ENCODE assay signal across 8 cellular contexts in the genomic region with DNA sequence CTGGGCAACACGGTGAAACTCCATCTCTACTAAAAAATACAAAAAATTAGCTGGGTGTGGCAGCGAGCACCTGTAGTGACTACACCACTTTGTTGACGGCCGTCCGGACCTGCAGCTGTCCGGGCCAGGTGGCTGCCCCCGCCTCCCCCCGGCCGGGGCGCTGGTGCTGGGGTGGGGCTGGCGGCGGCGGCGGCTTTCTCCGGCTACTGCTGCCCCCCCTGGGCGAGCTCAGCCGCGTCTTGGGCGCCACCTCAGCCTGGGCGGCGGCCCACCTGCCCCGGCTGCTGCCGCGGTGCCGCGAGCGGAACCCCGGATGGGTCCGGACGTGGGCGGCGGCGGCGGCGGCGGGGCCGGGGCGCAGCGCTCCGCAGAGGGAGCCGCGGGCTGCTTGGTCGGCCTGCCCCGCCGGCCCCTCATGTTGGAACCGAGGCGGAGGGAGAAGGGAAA. TPM values are rescaled to one million over a fixed set of nuclear protein-coding genes. Genes with fewer than 3 reads are reported as not detected.
DNase-seq lines count a peak whose midpoint lies in the region; ATAC-seq, FAIRE-seq and TF ChIP-seq lines count a peak whose summit lies in the region.
"Not testable (repeated sequence)": the region's sequence is repeated elsewhere in the genome, so short reads cannot be mapped to it uniquely, and the experiment has no call there.

No MANE protein-coding gene starts in this region.

- not testable (repeated sequence) for H2BK12ac ChIP-seq in H1 (ENCODE audit: low read depth, low read length)

- DNase-seq in BE2C (peak; percentile 42), NCI-H510A (lab: John Stamatoyannopoulos, UW) (peak; percentile 46), H1 (ENCODE audit: low read depth in 1 of 2, low spot score in 2 of 2) (peak in 1 of 2 experiments; percentile 61), lower lobe of right lung (peak; percentile 74)
- DNase-seq in activated CD8-positive, alpha-beta T cell treated with anti-CD3 and anti-CD28 coated beads, Interleukin-2, amount 10 ng/mL, durations not matched to agents 7 days and 5 days = peak; percentile 63
- DNase-seq in stimulated activated CD4-positive, alpha-beta T cell treated with anti-CD3 and anti-CD28 coated beads, Interleukin-1b, Interleukin-23, amount 100 ng/mL, for 4 hours (ENCODE audit: low read depth in 2 of 2) = peak; percentile 13 to 38

- H3K27ac ChIP-seq in H1 (ENCODE audit: low read depth, low read length) = not testable (repeated sequence)
- H3K27ac ChIP-seq in lower lobe of right lung = peak overlapping the region; percentile 92

- WGBS in H1 (ENCODE audit: extremely low coverage in 1 of 2, insufficient coverage in 1 of 2, insufficient read length in 1 of 2, insufficient replicate concordance in 2 of 2, low coverage in 1 of 2, low lambda C conversion rate in 2 of 2, missing lambda C conversion rate in 1 of 2), 2 experiments = 0% methylated on average over 15 of the region's 47 CpGs; no CpG with 5 or more reads in 1 of the 2 experiments

- H2BK20ac ChIP-seq in H1 (ENCODE audit: low read length) = not testable (repeated sequence)

- not testable (repeated sequence) for H4K5ac ChIP-seq in H1 (ENCODE audit: insufficient read length, low read depth, low read length)

- H3K4me3 ChIP-seq in BE2C (ENCODE audit: low read depth, low read length) (peak overlapping the region; percentile 65), H1 (ENCODE audit: extremely low read depth in 1 of 4, insufficient read depth in 2 of 4, low read depth in 3 of 4, low read length in 4 of 4) (peak overlapping the region; percentile 32 to 66 (median 48)), lower lobe of right lung (peak overlapping the region; percentile 63)

- H3K36me3 Mint-ChIP-seq in activated CD8-positive, alpha-beta T cell treated with anti-CD3 and anti-CD28 coated beads, Interleukin-2, amount 10 ng/mL, durations not matched to agents 7 days and 5 days (ENCODE audit: low read depth) = not testable (repeated sequence)

- peaks cover 18% of the 10 kb centered on the region for H3K4me1 Mint-ChIP-seq in activated CD8-positive, alpha-beta T cell treated with anti-CD3 and anti-CD28 coated beads, Interleukin-2, amount 10 ng/mL, durations not matched to agents 7 days and 5 days (ENCODE audit: low read depth)

- CTCF ChIA-PET in activated CD8-positive, alpha-beta T cell treated with anti-CD3 and anti-CD28 coated beads, Interleukin-2, amount 10 ng/mL, durations not matched to agents 7 days and 5 days (lab: Charles Lee) = interaction anchor here (1.0 to 1.9 kb wide), 10 partner anchors 19 to 279 kb away, joined by 3 to 7 read pairs (median 4); no protein-coding TSS in a partner anchor
- CTCF ChIA-PET in H1 (lab: Charles Lee; ENCODE audit: partially characterized antibody) = interaction anchor here (0.8 to 1.5 kb wide), 3 partner anchors 43 to 146 kb away, joined by 3 to 4 read pairs (median 3); no protein-coding TSS in a partner anchor

- H3K4ac ChIP-seq in H1 (replicated peaks; ENCODE audit: insufficient read length, low read depth, low read length) = not testable (repeated sequence)

- H3K23ac ChIP-seq in H1 (ENCODE audit: insufficient read length) = not testable (repeated sequence)

- peak overlapping the region in 3 of 4 experiments; percentile 46 to 86 (median 49); a peak in 5 of 7 replicates for H3K9ac ChIP-seq in H1 (replicated peaks in 1 of 4; ENCODE audit: extremely low read depth in 1 of 4, low read depth in 3 of 4, low read length in 3 of 4)

- H3K9me3 Mint-ChIP-seq in activated CD8-positive, alpha-beta T cell treated with anti-CD3 and anti-CD28 coated beads, Interleukin-2, amount 10 ng/mL, durations not matched to agents 7 days and 5 days (ENCODE audit: insufficient read depth) = not testable (repeated sequence)

- H2BK5ac ChIP-seq in H1 (ENCODE audit: low read depth, low read length) = not testable (repeated sequence)

- not testable (repeated sequence) for TF ChIP-seq EP300 in H1 (IDR thresholded peaks at IDR 0.05; ENCODE audit: borderline replicate concordance in 1 of 2, low read depth in 2 of 2, low read length in 2 of 2)

- not testable (repeated sequence) for H4K91ac ChIP-seq in H1 (replicated peaks; ENCODE audit: insufficient read length, low read length)

- POLR2A ChIA-PET in activated CD8-positive, alpha-beta T cell treated with anti-CD3 and anti-CD28 coated beads, Interleukin-2, amount 10 ng/mL, durations not matched to agents 7 days and 5 days (lab: Charles Lee) = interaction anchor here (0.9 to 1.4 kb wide), 5 partner anchors 8 to 412 kb away, joined by 3 to 6 read pairs (median 6); a partner anchor contains a TSS
- POLR2A ChIA-PET in H1 (lab: Charles Lee; ENCODE audit: partially characterized antibody) = interaction anchor here (1.0 to 1.6 kb wide), 3 partner anchors 39 to 265 kb away, joined by 3 to 6 read pairs (median 3); no protein-coding TSS in a partner anchor

- intact Hi-C loops in lower lobe of right lung (cut with DNase I) = not testable (repeated sequence)

- not testable (repeated sequence) for H2BK15ac ChIP-seq in H1 (ENCODE audit: low read length)

- not testable (repeated sequence) for H3K56ac ChIP-seq in H1 (replicated peaks; ENCODE audit: insufficient read length, low read depth, low read length)

- peak; percentile 54 for ATAC-seq in GM19397 (IDR thresholded peaks at IDR 0.05; ENCODE audit: unreplicated experiment)
- ATAC-seq in HG03103 (IDR thresholded peaks at IDR 0.05; ENCODE audit: low read depth, unreplicated experiment) = peak; percentile 33
- ATAC-seq in activated CD8-positive, alpha-beta T cell treated with anti-CD3 and anti-CD28 coated beads, Interleukin-2, amount 10 ng/mL, durations not matched to agents 7 days and 5 days = peak; percentile 65
- peak; percentile 69 to 73 for ATAC-seq in lower lobe of right lung

- not testable (repeated sequence) for H2AK5ac ChIP-seq in H1 (ENCODE audit: low read depth, low read length)

- peak overlapping the region in 1 of 2 experiments; percentile 53; a peak in 2 of 4 replicates for H3K4me2 ChIP-seq in H1 (ENCODE audit: insufficient read depth in 1 of 2, low read depth in 2 of 2, low read length in 2 of 2)

- not testable (repeated sequence) for H3K14ac ChIP-seq in H1 (ENCODE audit: insufficient read length)

- not testable (repeated sequence) for H3K23me2 ChIP-seq in H1 (ENCODE audit: low read depth, low read length)

- not testable (repeated sequence) for H3K79me1 ChIP-seq in H1 (ENCODE audit: low read depth, low read length)

- TF ChIP-seq POLR2A in H1 (IDR thresholded peaks at IDR 0.05; ENCODE audit: control extremely low read depth in 1 of 2, low read depth in 2 of 2, low read length in 2 of 2) = not testable (repeated sequence)

- H3K79me2 ChIP-seq in H1 (ENCODE audit: control insufficient read depth in 1 of 2, insufficient read depth in 2 of 2, low read length in 2 of 2) = not testable (repeated sequence)

- not testable (repeated sequence) for H3K4me1 ChIP-seq in BE2C; H1 (replicated peaks in 1 of 4; ENCODE audit: control insufficient read depth in 3 of 4, insufficient read depth in 4 of 4, low read length in 3 of 4); lower lobe of right lung

- not testable (repeated sequence) for H2BK120ac ChIP-seq in H1 (replicated peaks; ENCODE audit: low read depth, low read length)

- H4K8ac ChIP-seq in H1 (ENCODE audit: extremely low read depth, insufficient read depth, low read length) = peak overlapping the region; percentile 51; the same call in 1 of the 2 replicates

- not testable (repeated sequence) for H3K36me3 ChIP-seq in BE2C; H1 (ENCODE audit: control insufficient read depth in 2 of 4, insufficient read depth in 4 of 4, low read length in 3 of 4); lower lobe of right lung

- H3K27me3 Mint-ChIP-seq in activated CD8-positive, alpha-beta T cell treated with anti-CD3 and anti-CD28 coated beads, Interleukin-2, amount 10 ng/mL, durations not matched to agents 7 days and 5 days (ENCODE audit: low read depth) = not testable (repeated sequence)

- not testable (repeated sequence) for H3K9me3 ChIP-seq in BE2C; H1 (ENCODE audit: insufficient read depth in 2 of 2, low read depth in 1 of 2, low read length in 1 of 2); lower lobe of right lung

- H3K27ac Mint-ChIP-seq in activated CD8-positive, alpha-beta T cell treated with anti-CD3 and anti-CD28 coated beads, Interleukin-2, amount 10 ng/mL, durations not matched to agents 7 days and 5 days = peak overlapping the region; percentile 91

- H2AFZ ChIP-seq in H1 (ENCODE audit: low read length) = not testable (repeated sequence)

- H4K20me1 ChIP-seq in H1 (replicated peaks in 1 of 2; ENCODE audit: control insufficient read depth in 1 of 2, insufficient read depth in 2 of 2, low read length in 2 of 2) = not testable (repeated sequence)

- not testable (repeated sequence) for TF ChIP-seq RAD21 in H1 (IDR thresholded peaks at IDR 0.05 in 1 of 2, conservative IDR thresholded peaks at IDR 0.05 in 1 of 2; ENCODE audit: low read depth in 2 of 2, low read length in 2 of 2)

- FAIRE-seq in H1 (lab: Jason Lieb, UNC) = not testable (repeated sequence)

- not testable (repeated sequence) for H3K27me3 ChIP-seq in BE2C; H1 (replicated peaks in 1 of 4; ENCODE audit: control insufficient read depth in 3 of 4, extremely low read depth in 1 of 4, insufficient read depth in 3 of 4, low read length in 3 of 4); lower lobe of right lung (ENCODE audit: low read depth)

- H3K4me3 Mint-ChIP-seq in activated CD8-positive, alpha-beta T cell treated with anti-CD3 and anti-CD28 coated beads, Interleukin-2, amount 10 ng/mL, durations not matched to agents 7 days and 5 days = peak overlapping the region; percentile 77

- not testable (repeated sequence) for H3K18ac ChIP-seq in H1 (ENCODE audit: extremely low read depth, low read length)

- TF ChIP-seq CTCF in BE2C (IDR thresholded peaks at IDR 0.05; ENCODE audit: low read depth, low read length); H1 (IDR thresholded peaks at IDR 0.05; ENCODE audit: control extremely low read depth in 1 of 3, insufficient read depth in 1 of 3, low read depth in 1 of 3, low read length in 3 of 3); lower lobe of right lung (IDR thresholded peaks at IDR 0.05): not testable (repeated sequence)

RNA-seq across cellular contexts. Expression of a gene that starts 0.4 kb away (rescaled TPM):
- polyA plus RNA-seq in BE2C (2012; ENCODE audit: insufficient read depth, insufficient read length, low read depth) = 4.2 TPM
- total RNA-seq in activated CD8-positive, alpha-beta T cell treated with anti-CD3 and anti-CD28 coated beads, Interleukin-2, amount 10 ng/mL, durations not matched to agents 7 days and 5 days = 1 to 10 TPM; 9.6 to 9.7 TPM
- total RNA-seq in H1 (2021; fragmentation: NEBNext Ultra II Directional; extraction: Animal tissue kit (Norgen Biotek cat#: 25700)) = 9.4 and 10.2 TPM in 2 replicates
- 2.7 and 3.3 TPM in 2 replicates for polyA plus RNA-seq in H1 (2011; rRNA removed)
- 1.1 TPM for polyA plus RNA-seq in H1 (2011; cell fraction: cytosol; rRNA removed)
- polyA plus RNA-seq in H1 (2011; cell fraction: nucleus; rRNA removed) = 4.9 TPM
- polyA plus RNA-seq in H1 (2012, experiment 1 of 2) = 1.5 to 4.0 TPM (median 2.0 TPM) in 4 replicates
- not detected for polyA plus RNA-seq in H1 (2012, experiment 2 of 2)
- 1.8 TPM for polyA plus RNA-seq in H1 (2013, experiment 1 of 2)
- 0.90 TPM for polyA plus RNA-seq in H1 (2013, experiment 2 of 2)
- polyA minus RNA-seq in H1 (2011; rRNA and poly(A)+ RNA removed) = 6.2 and 9.5 TPM in 2 replicates
- 6.2 TPM for polyA minus RNA-seq in H1 (2011; cell fraction: cytosol; rRNA and poly(A)+ RNA removed)
- 22.2 TPM for polyA minus RNA-seq in H1 (2011; cell fraction: nucleus; rRNA and poly(A)+ RNA removed)
- 10.8 TPM for total RNA-seq in lower lobe of right lung
